In the genomic region with DNA sequence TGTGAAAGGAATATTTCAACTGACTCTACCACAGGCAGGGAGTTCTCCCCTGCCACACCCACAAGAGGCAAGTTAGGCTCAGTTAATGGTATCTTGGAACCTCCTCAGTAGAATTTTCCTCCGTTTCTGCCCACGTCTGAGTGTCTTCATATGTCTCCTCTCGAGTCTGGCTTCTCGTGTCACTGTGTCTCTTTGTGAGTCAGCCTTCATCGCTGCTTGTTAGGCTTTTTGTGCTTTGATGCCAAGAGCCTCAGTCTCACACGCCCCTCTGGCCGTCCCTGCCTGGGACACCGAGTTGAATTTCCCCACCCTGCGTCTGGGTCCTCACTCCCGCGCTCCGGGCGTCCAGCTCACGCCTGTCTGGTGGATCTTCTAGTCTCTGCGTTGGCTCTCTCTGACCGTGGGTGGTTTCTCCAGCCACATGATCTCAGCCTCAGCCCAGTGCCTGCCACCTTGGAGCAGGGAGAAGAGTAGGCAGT, we compare ENCODE assay signal across 1 cellular context.
TF ChIP-seq lines count a peak whose summit lies in the region.

No MANE protein-coding gene starts in this region.

TF ChIP-seq in HCT116, 20 proteins besides CTCF, POLR2A, EP300 and RAD21 (continued from another document):
- TF ChIP-seq REST (IDR thresholded peaks at IDR 0.05; ENCODE audit: low read depth) = no peak
- TF ChIP-seq SP1 (IDR thresholded peaks at IDR 0.05; ENCODE audit: low read depth) = no peak
- peak; percentile 23; the same call in 1 of the 2 replicates for TF ChIP-seq MAX (IDR thresholded peaks at IDR 0.05)
- no peak for TF ChIP-seq CEBPB (IDR thresholded peaks at IDR 0.05; ENCODE audit: low read depth)
